Comparison of ENCODE assay signal across 19 cellular contexts in the genomic region with DNA sequence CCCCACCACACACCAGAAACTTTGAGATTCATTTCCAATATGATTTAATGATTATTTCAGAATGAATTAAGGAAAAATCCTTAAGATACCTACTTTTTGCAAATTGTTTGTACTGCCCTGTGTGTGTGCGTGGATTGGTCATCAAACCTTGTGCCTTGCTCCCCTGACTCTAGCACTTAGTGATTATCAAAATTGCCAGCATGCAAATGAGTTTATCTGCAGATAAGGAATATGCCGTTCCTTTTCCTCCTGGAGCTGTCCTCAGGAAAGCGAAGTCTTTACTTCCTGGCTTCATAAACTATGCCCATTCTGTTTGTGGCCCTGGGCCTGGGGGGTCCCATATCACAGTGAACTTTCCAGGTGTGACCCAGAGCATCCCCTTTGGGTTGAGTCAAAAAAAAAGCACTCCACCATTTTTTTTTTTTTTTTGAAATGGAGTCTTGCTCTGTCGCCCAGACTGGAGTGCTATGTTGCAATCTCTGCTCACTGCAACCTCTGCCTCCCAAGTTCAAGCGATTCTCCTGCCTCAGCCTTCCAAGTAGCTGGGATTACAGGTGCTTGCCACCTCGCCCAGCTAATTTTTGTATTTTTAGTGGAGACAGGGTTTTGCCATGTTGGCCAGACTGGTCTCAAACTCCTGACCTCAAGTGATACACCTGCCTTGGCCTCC. TPM values are rescaled to one million over a fixed set of nuclear protein-coding genes. Genes with fewer than 3 reads are reported as not detected.
A peak's percentile ranks its signal among the peaks of the same experiment; 100 is the strongest.
DNase-seq lines count a peak whose midpoint lies in the region; ATAC-seq, FAIRE-seq and TF ChIP-seq lines count a peak whose summit lies in the region.
"Had no signal": no experiment of that assay in that cellular context is flagged by ENCODE, and none has a peak within 500 bp of the region (broad histone marks: within the 10 kb centered on the region; RNA-seq: fewer than 3 reads in every experiment).

No MANE protein-coding gene starts in this region.

- H3K36me3 Mint-ChIP-seq in mesothelial cell of epicardium (no peaks in the 10 kb centered on the region), type B pancreatic cell (peaks cover 5% of the 10 kb centered on the region)
- H3K36me3 Mint-ChIP-seq: CD4-positive, CD25-positive, alpha-beta regulatory T cell had no signal

- no peak overlapping the region for H3K4me2 ChIP-seq in K562 (ENCODE audit: insufficient read depth, low read length)
- H3K4me2 ChIP-seq: PC-9 had no signal

- H3K9me3 ChIP-seq in K562 (replicated peaks; ENCODE audit: control insufficient read depth, insufficient read depth, low read depth, low read length): no peaks in the 10 kb centered on the region
- H3K9me3 ChIP-seq: HAP-1 had no signal

- DNase-seq in K562 (ENCODE audit: extremely low read depth in 1 of 4, low spot score in 3 of 4) (no peak), mesothelial cell of epicardium (ENCODE audit: low spot score in 2 of 2, unreplicated experiment in 2 of 2) (no peak), type B pancreatic cell (ENCODE audit: extremely low spot score, unreplicated experiment) (no peak), GOT3 (lab: John Stamatoyannopoulos, UW) (no peak)
- DNase-seq in stimulated activated CD8-positive, alpha-beta memory T cell treated with anti-CD3 and anti-CD28 coated beads, Interleukin-4, amount 100 ng/mL, for 48 hours: no peak
- DNase-seq: CD4-positive, CD25-positive, alpha-beta regulatory T cell; COR-L47; DMS153; GDM1; KBM-7; NCI-H1417 treated with DMSO at 0.1 percent for 48 hours; NCI-H187 treated with DMSO at 0.1 percent for 48 hours; NCI-H226; NCI-H524; PC-9 had no signal

- H3K36me3 ChIP-seq in K562 (ENCODE audit: control insufficient read depth, insufficient read depth, low read length): no peaks in the 10 kb centered on the region
- H3K36me3 ChIP-seq: HAP-1 had no signal

- no peak overlapping the region for H3K4me3 ChIP-seq in K562
- H3K4me3 ChIP-seq: HAP-1, PC-9 had no signal

- H3K27me3 Mint-ChIP-seq in mesothelial cell of epicardium (ENCODE audit: low read depth): no peaks in the 10 kb centered on the region
- H3K27me3 Mint-ChIP-seq in type B pancreatic cell: no peaks in the 10 kb centered on the region

- no peak overlapping the region for H2AFZ ChIP-seq in K562 (ENCODE audit: low read depth, low read length)
- H2AFZ ChIP-seq: PC-9 had no signal

- in situ Hi-C loops in K562 (cut with MboI): no loop called here

- POLR2A ChIA-PET in K562 (lab: Yijun Ruan, JAX): interaction anchor here (1.0 to 1.4 kb wide), 3 partner anchors 8 to 85 kb away, joined by 3 to 4 read pairs (median 4); no protein-coding TSS in a partner anchor

- no peaks in the 10 kb centered on the region for H3K9me1 ChIP-seq in K562 (ENCODE audit: control insufficient read depth, insufficient read depth, low read length)

- TF ChIP-seq RAD21 in Ishikawa (IDR thresholded peaks at IDR 0.05; ENCODE audit: low read depth) (no peak), K562 (CRISPR knock-in tag; conservative IDR thresholded peaks at IDR 0.05 in 1 of 2, IDR thresholded peaks at IDR 0.05 in 1 of 2) (no peak)

- TF ChIP-seq CTCF in K562 (IDR thresholded peaks at IDR 0.05 in 2 of 3, conservative IDR thresholded peaks at IDR 0.05 in 1 of 3; ENCODE audit: insufficient read depth in 2 of 3, low read depth in 1 of 3, low read length in 3 of 3): no peak
- no peak for TF ChIP-seq CTCF in mesothelial cell of epicardium (IDR thresholded peaks at IDR 0.05; ENCODE audit: unreplicated experiment)
- TF ChIP-seq CTCF in type B pancreatic cell (conservative IDR thresholded peaks at IDR 0.05): no peak

- WGBS in K562 (ENCODE audit: insufficient coverage, low coverage, missing lambda C conversion rate): 26% methylated on average over 6 of the region's 6 CpGs

- H3K27ac Mint-ChIP-seq in mesothelial cell of epicardium: peak overlapping the region; percentile 56
- H3K27ac Mint-ChIP-seq in type B pancreatic cell: peak overlapping the region; percentile 9
- H3K27ac Mint-ChIP-seq: B cell had no signal

- intact Hi-C loops in K562 (cut with micrococcal nuclease): no loop called here

- TF ChIP-seq EP300 in Ishikawa (IDR thresholded peaks at IDR 0.05; ENCODE audit: borderline replicate concordance): no peak
- no peak for TF ChIP-seq EP300 in K562 (IDR thresholded peaks at IDR 0.05; ENCODE audit: low read length)

- no peak overlapping the region for H3K9ac ChIP-seq in K562 (ENCODE audit: insufficient read depth in 1 of 2, low read depth in 2 of 2, low read length in 2 of 2)

- no peak overlapping the region for H3K4me3 Mint-ChIP-seq in mesothelial cell of epicardium
- no peak overlapping the region for H3K4me3 Mint-ChIP-seq in type B pancreatic cell
- H3K4me3 Mint-ChIP-seq: B cell; CD4-positive, CD25-positive, alpha-beta regulatory T cell had no signal

- no TSS peak for BruUV-seq in K562 (replicated peaks; lab: Mats Ljungman, UMichigan)

- H3K4me1 ChIP-seq in K562 (replicated peaks in 1 of 2; ENCODE audit: control insufficient read depth in 2 of 2, insufficient read depth in 2 of 2, low read length in 2 of 2): peaks cover 14 to 20% of the 10 kb centered on the region in 2 experiments
- H3K4me1 ChIP-seq: HAP-1 had no signal

- peaks cover 2 to 4% of the 10 kb centered on the region in 2 experiments; a peak in 1 of 5 replicates for H3K27me3 ChIP-seq in K562 (ENCODE audit: control insufficient read depth in 2 of 2, insufficient read depth in 2 of 2, low read length in 2 of 2)

- FAIRE-seq in K562 (lab: Jason Lieb, UNC): no peak

- CTCF ChIA-PET in K562 (lab: Yijun Ruan, JAX; ENCODE audit: low intra/inter-chr PET ratio): no interaction called here

- H3K9me3 Mint-ChIP-seq in mesothelial cell of epicardium (no peaks in the 10 kb centered on the region), type B pancreatic cell (no peaks in the 10 kb centered on the region)
- H3K9me3 Mint-ChIP-seq: CD4-positive, CD25-positive, alpha-beta regulatory T cell had no signal

- H4K20me1 ChIP-seq in K562 (replicated peaks; ENCODE audit: control insufficient read depth, insufficient read depth, low read length): no peaks in the 10 kb centered on the region

- H3K4me1 Mint-ChIP-seq in mesothelial cell of epicardium: peaks cover 24% of the 10 kb centered on the region
- peaks cover 36% of the 10 kb centered on the region for H3K4me1 Mint-ChIP-seq in type B pancreatic cell (ENCODE audit: unreplicated experiment)
- H3K4me1 Mint-ChIP-seq: B cell had no signal

- ATAC-seq in K562: no peak
- ATAC-seq in GM21529 (IDR thresholded peaks at IDR 0.05; ENCODE audit: unreplicated experiment): no peak

- no peaks in the 10 kb centered on the region for H3K79me2 ChIP-seq in K562 (ENCODE audit: control insufficient read depth, insufficient read depth, low read length)

- no peak for TF ChIP-seq POLR2A in K562 (conservative IDR thresholded peaks at IDR 0.05)

- no peak overlapping the region for H3K27ac ChIP-seq in K562 (ENCODE audit: extremely low read depth, low read depth, low read length)
- H3K27ac ChIP-seq: PC-9 had no signal

TF ChIP-seq in Ishikawa, 13 proteins besides CTCF, POLR2A, EP300 and RAD21:
- TF ChIP-seq CREB1 (IDR thresholded peaks at IDR 0.05; ENCODE audit: low read depth) (no peak), CEBPB (IDR thresholded peaks at IDR 0.05) (peak; percentile 32; the same call in 1 of the 2 replicates)

TF ChIP-seq in K562, 482 proteins besides CTCF, POLR2A, EP300 and RAD21 (continues in another document):
- TF ChIP-seq CEBPB (tag; IDR thresholded peaks at IDR 0.05) (peak; percentile 85), KLF6 (CRISPR knock-in tag; IDR thresholded peaks at IDR 0.05; ENCODE audit: borderline replicate concordance) (no peak)

RNA-seq across cellular contexts. Expression of a gene that starts 11.4 kb away (rescaled TPM):
- total RNA-seq in K562 (2011; cell fraction: chromatin; rRNA removed; ENCODE audit: low replicate concordance): 8.3 and 13.4 TPM in 2 replicates
- 10.8 and 11.2 TPM in 2 replicates for total RNA-seq in K562 (2011; cell fraction: nucleolus; rRNA removed)
- 15.5 and 19.1 TPM in 2 replicates for total RNA-seq in K562 (2011; cell fraction: nucleoplasm; rRNA removed)
- total RNA-seq in K562 (2014; rRNA removed) (22.3 and 22.9 TPM in 2 replicates), K562 (2014; rRNA removed; fragmentation: Illumina TruSeq; extraction: Trizol) (18.7 and 21.7 TPM in 2 replicates), K562 (2015; rRNA removed; fragmentation: Illumina TruSeq; extraction: Trizol) (15.6 and 17.6 TPM in 2 replicates), K562 (2021) (17.1 and 21.3 TPM in 2 replicates), mesothelial cell of epicardium (42.1 to 45.9 TPM (median 43.7 TPM) in 3 replicates), type B pancreatic cell (ENCODE audit: low replicate concordance) (41.4 and 71.3 TPM in 2 replicates)
- polyA plus RNA-seq in K562 (2011; rRNA removed) (17.7 and 19.0 TPM in 2 replicates), K562 (2014; fragmentation: Illumina TruSeq; extraction: Trizol) (20.3 and 22.6 TPM in 2 replicates), K562 (2014; fragmentation: Nextera tagmentation; extraction: Ambion mirVana) (10 to 100 TPM; 12.3 to 14.5 TPM), K562 (2014; rRNA removed) (27.9 and 29.9 TPM in 2 replicates)
- polyA plus RNA-seq in K562 (2011; cell fraction: cytosol; rRNA removed): 15.7 and 19.8 TPM in 2 replicates
- 11.0 and 12.8 TPM in 2 replicates for polyA plus RNA-seq in K562 (2011; cell fraction: nucleus; rRNA removed)
- 16.6 and 23.6 TPM in 2 replicates for polyA plus RNA-seq in K562 (2012)
- 16.9 and 22.1 TPM in 2 replicates for polyA minus RNA-seq in K562 (2011; rRNA and poly(A)+ RNA removed)
- polyA minus RNA-seq in K562 (2011; cell fraction: cytosol; rRNA and poly(A)+ RNA removed): 6.8 and 7.9 TPM in 2 replicates
- polyA minus RNA-seq in K562 (2011; cell fraction: nucleus; rRNA and poly(A)+ RNA removed): 5.1 and 10.0 TPM in 2 replicates

RNA-seq across cellular contexts. Expression of a gene that starts 45.5 kb away (rescaled TPM):
- 60.6 and 93.7 TPM in 2 replicates for total RNA-seq in K562 (2011; cell fraction: chromatin; rRNA removed; ENCODE audit: low replicate concordance)
- total RNA-seq in K562 (2011; cell fraction: nucleolus; rRNA removed): 51.7 and 62.2 TPM in 2 replicates
- total RNA-seq in K562 (2011; cell fraction: nucleoplasm; rRNA removed): 58.4 and 67.3 TPM in 2 replicates
- total RNA-seq in K562 (2014; rRNA removed): 11.2 and 12.8 TPM in 2 replicates
- 12.8 and 14.7 TPM in 2 replicates for total RNA-seq in K562 (2014; rRNA removed; fragmentation: Illumina TruSeq; extraction: Trizol)
- total RNA-seq in K562 (2015; rRNA removed; fragmentation: Illumina TruSeq; extraction: Trizol): 10.7 and 11.7 TPM in 2 replicates
- total RNA-seq in K562 (2021): 14.2 and 17.4 TPM in 2 replicates
- 18.2 and 19.2 TPM in 2 replicates for polyA plus RNA-seq in K562 (2011; rRNA removed)
- 10.3 and 11.9 TPM in 2 replicates for polyA plus RNA-seq in K562 (2011; cell fraction: cytosol; rRNA removed)
- polyA plus RNA-seq in K562 (2011; cell fraction: nucleus; rRNA removed): 50.1 and 55.3 TPM in 2 replicates
- polyA plus RNA-seq in K562 (2012): 10.9 and 18.8 TPM in 2 replicates
- 11.0 and 12.8 TPM in 2 replicates for polyA plus RNA-seq in K562 (2014; fragmentation: Illumina TruSeq; extraction: Trizol)
- polyA plus RNA-seq in K562 (2014; fragmentation: Nextera tagmentation; extraction: Ambion mirVana): 10 to 100 TPM; 13.3 to 13.4 TPM
- 12.8 and 19.5 TPM in 2 replicates for polyA plus RNA-seq in K562 (2014; rRNA removed)
- 14.8 and 16.9 TPM in 2 replicates for polyA minus RNA-seq in K562 (2011; rRNA and poly(A)+ RNA removed)
- 6.4 and 6.9 TPM in 2 replicates for polyA minus RNA-seq in K562 (2011; cell fraction: cytosol; rRNA and poly(A)+ RNA removed)
- 17.6 and 27.8 TPM in 2 replicates for polyA minus RNA-seq in K562 (2011; cell fraction: nucleus; rRNA and poly(A)+ RNA removed)
- total RNA-seq in mesothelial cell of epicardium: 34.6 to 40.5 TPM (median 35.6 TPM) in 3 replicates
- 35.3 and 35.8 TPM in 2 replicates for total RNA-seq in type B pancreatic cell (ENCODE audit: low replicate concordance)
